Comparison of ENCODE assay signal across 8 cellular contexts in genomic region chr17:28662527-28662829, GRCh38. TPM values are rescaled to one million over a fixed set of nuclear protein-coding genes. Genes with fewer than 3 reads are reported as not detected.
A peak's percentile ranks its signal among the peaks of the same experiment; 100 is the strongest.
DNase-seq lines count a peak whose midpoint lies in the region; ATAC-seq, FAIRE-seq and TF ChIP-seq lines count a peak whose summit lies in the region.

No MANE protein-coding gene starts in this region.

- peak overlapping the region; percentile 48 for H3K23ac ChIP-seq in mesendoderm (ENCODE audit: low read length)

- ATAC-seq in left ventricle myocardium superior: no peak
- no peak for ATAC-seq in HG02885 (IDR thresholded peaks at IDR 0.05; ENCODE audit: poor library complexity, unreplicated experiment)
- ATAC-seq in GM19328 (IDR thresholded peaks at IDR 0.05; ENCODE audit: unreplicated experiment): no peak

- no peak for TF ChIP-seq POLR2A in GM12892 (IDR thresholded peaks at IDR 0.05; ENCODE audit: low read depth, low read length)

- peaks cover 67% of the 10 kb centered on the region for H3K4me1 ChIP-seq in left ventricle myocardium inferior
- peaks cover 5% of the 10 kb centered on the region for H3K4me1 ChIP-seq in mesendoderm (ENCODE audit: control insufficient read depth, low read depth, low read length)

- H3K4me3 ChIP-seq in left ventricle myocardium inferior (peak overlapping the region; percentile 81), astrocyte of the spinal cord (ENCODE audit: low read depth, low read length) (peak overlapping the region; percentile 97), mesendoderm (ENCODE audit: low read length) (peak overlapping the region; percentile 91)

- in situ Hi-C loops in astrocyte of the spinal cord (cut with HindIII; ENCODE audit: low sequenced_read_pairs): no loop called here

- H2BK15ac ChIP-seq in mesendoderm (replicated peaks; ENCODE audit: low read depth): no peak overlapping the region

- peak overlapping the region; percentile 96 for H3K27ac ChIP-seq in left ventricle myocardium inferior (replicated peaks)
- H3K27ac ChIP-seq in mesendoderm (ENCODE audit: low read depth, low read length): peak overlapping the region; percentile 94

- peak overlapping the region; percentile 96 for H3K9ac ChIP-seq in mesendoderm (ENCODE audit: low read length)

- H4K8ac ChIP-seq in mesendoderm (ENCODE audit: low read depth, low read length): no peak overlapping the region

- H3K36me3 ChIP-seq in left ventricle myocardium inferior (peaks cover 22% of the 10 kb centered on the region), mesendoderm (ENCODE audit: control insufficient read depth, insufficient read depth, low read length) (peaks cover 4% of the 10 kb centered on the region)

- peak overlapping the region; percentile 47 for H2BK5ac ChIP-seq in mesendoderm (ENCODE audit: low read length)

- H2BK120ac ChIP-seq in mesendoderm (ENCODE audit: low read depth, low read length): no peak overlapping the region

- H3K27me3 ChIP-seq in left ventricle myocardium inferior (ENCODE audit: low read depth) (no peaks in the 10 kb centered on the region), mesendoderm (ENCODE audit: insufficient read depth, low read length, poor library complexity) (no peaks in the 10 kb centered on the region)

- peaks cover 53% of the 10 kb centered on the region for H3K79me2 ChIP-seq in mesendoderm (ENCODE audit: control insufficient read depth, insufficient read depth, low read length)

- H3K4me2 ChIP-seq in mesendoderm (ENCODE audit: low read length): peak overlapping the region; percentile 94

- no peaks in the 10 kb centered on the region for H3K9me3 ChIP-seq in left ventricle myocardium inferior (replicated peaks)

- intact Hi-C loops in left ventricle myocardium inferior (cut with micrococcal nuclease) (no loop called here), left ventricle myocardium superior (cut with micrococcal nuclease) (no loop called here)

- H4K5ac ChIP-seq in mesendoderm (ENCODE audit: low read length): no peak overlapping the region

- H3K56ac ChIP-seq in mesendoderm (ENCODE audit: low read length): peak overlapping the region; percentile 100

- peak overlapping the region; percentile 84 for H3K18ac ChIP-seq in mesendoderm (ENCODE audit: low read length)

- DNase-seq in left ventricle myocardium inferior (no peak), left ventricle myocardium superior (no peak), astrocyte of the spinal cord (ENCODE audit: low read depth, low spot score) (no peak), mesendoderm (no peak), GM12892 (ENCODE audit: insufficient read length) (no peak), HCEC 1CT (no peak)

- WGBS in mesendoderm (ENCODE audit: extremely low coverage, insufficient coverage, low lambda C conversion rate): no CpG with 5 or more reads among the region's 10 CpGs

- H3K79me1 ChIP-seq in mesendoderm (ENCODE audit: low read length): peaks cover 31% of the 10 kb centered on the region

- H3K4ac ChIP-seq in mesendoderm (ENCODE audit: low read depth, low read length): peak overlapping the region; percentile 41

- H2AK5ac ChIP-seq in mesendoderm (ENCODE audit: low read length): no peak overlapping the region

- no peak for FAIRE-seq in GM12892 (lab: Jason Lieb, UNC)

- no peak for TF ChIP-seq CTCF in left ventricle myocardium inferior (IDR thresholded peaks at IDR 0.05; ENCODE audit: borderline replicate concordance)
- no peak for TF ChIP-seq CTCF in astrocyte of the spinal cord (IDR thresholded peaks at IDR 0.05; ENCODE audit: low read depth, low read length)

RNA-seq across cellular contexts. Expression of gene SUPT6H, which starts 0.5 kb away (rescaled TPM):
- total RNA-seq in left ventricle myocardium inferior (44.8 TPM), left ventricle myocardium superior (46.0 TPM)
- polyA plus RNA-seq in mesendoderm (2013, experiment 1 of 2): 36.1 TPM
- polyA plus RNA-seq in mesendoderm (2013, experiment 2 of 2): 34.7 TPM
- polyA plus RNA-seq in GM12892 (2012; ENCODE audit: missing spikeins): 30.1 TPM

RNA-seq across cellular contexts. Expression of gene SDF2, which starts 0.8 kb away (rescaled TPM):
- total RNA-seq in left ventricle myocardium inferior (34.0 TPM), left ventricle myocardium superior (30.7 TPM)
- polyA plus RNA-seq in mesendoderm (2013, experiment 1 of 2): 47.8 TPM
- 48.3 TPM for polyA plus RNA-seq in mesendoderm (2013, experiment 2 of 2)
- polyA plus RNA-seq in GM12892 (2012; ENCODE audit: missing spikeins): 34.9 TPM

RNA-seq across cellular contexts. Expression of gene BLTP2, which starts 17.5 kb away (rescaled TPM):
- total RNA-seq in left ventricle myocardium inferior (71.3 TPM), left ventricle myocardium superior (73.8 TPM)
- 67.2 TPM for polyA plus RNA-seq in mesendoderm (2013, experiment 1 of 2)
- polyA plus RNA-seq in mesendoderm (2013, experiment 2 of 2): 67.5 TPM
- polyA plus RNA-seq in GM12892 (2012; ENCODE audit: missing spikeins): 49.1 TPM

RNA-seq across cellular contexts. Expression of gene RSKR, which starts 48.5 kb away (rescaled TPM):
- total RNA-seq in left ventricle myocardium inferior (6.7 TPM), left ventricle myocardium superior (4.0 TPM)
- 8.8 TPM for polyA plus RNA-seq in mesendoderm (2013, experiment 1 of 2)
- 8.4 TPM for polyA plus RNA-seq in mesendoderm (2013, experiment 2 of 2)
- polyA plus RNA-seq in GM12892 (2012; ENCODE audit: missing spikeins): 15.9 TPM

RNA-seq across cellular contexts. Expression of gene PROCA1, which starts 49.2 kb away (rescaled TPM):
- 1.3 TPM for total RNA-seq in left ventricle myocardium inferior
- total RNA-seq in left ventricle myocardium superior: 0.89 TPM
- 11.0 TPM for polyA plus RNA-seq in mesendoderm (2013, experiment 1 of 2)
- polyA plus RNA-seq in mesendoderm (2013, experiment 2 of 2): 12.3 TPM
- 2.8 TPM for polyA plus RNA-seq in GM12892 (2012; ENCODE audit: missing spikeins)
